19 cellular contexts compared by ENCODE assay signal in the genomic region with DNA sequence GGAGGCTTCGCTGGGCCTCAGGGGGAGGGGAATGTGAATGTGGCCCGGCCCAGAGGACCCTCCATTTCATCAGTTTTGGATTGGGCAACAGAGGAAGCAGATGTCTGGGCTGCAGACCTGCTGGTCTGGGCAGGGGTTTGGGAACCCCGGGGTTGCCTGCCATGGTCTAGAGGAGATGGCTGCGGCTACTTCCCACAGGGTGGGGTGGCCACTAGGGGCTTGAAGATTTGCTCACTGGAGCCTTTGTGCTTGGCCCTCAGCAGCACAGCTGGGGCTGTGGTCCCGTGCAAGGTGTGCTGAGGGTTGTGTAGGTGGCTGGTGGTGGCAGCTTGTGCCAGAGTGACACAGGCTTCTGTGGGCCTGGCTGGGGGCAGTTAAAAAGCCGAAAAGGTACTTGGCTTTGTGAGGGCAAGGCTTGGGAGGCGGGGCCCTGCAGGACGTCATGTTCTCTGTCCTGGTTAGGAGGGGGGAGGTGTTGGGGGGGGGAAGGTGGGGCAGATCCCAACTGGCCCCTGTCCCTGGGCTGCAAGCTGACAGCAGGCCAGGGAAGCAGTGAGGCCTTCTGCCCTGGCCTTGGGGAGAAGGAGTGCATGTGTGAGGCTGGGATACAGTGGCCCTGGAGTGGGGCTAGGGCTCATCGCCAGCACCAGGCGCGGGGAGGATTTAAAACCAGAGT.
A peak's percentile ranks its signal among the peaks of the same experiment; 100 is the strongest.
DNase-seq lines count a peak whose midpoint lies in the region; ATAC-seq and TF ChIP-seq lines count a peak whose summit lies in the region.
"Had no signal": no experiment of that assay in that cellular context is flagged by ENCODE, and none has a peak within 500 bp of the region (broad histone marks: within the 10 kb centered on the region; RNA-seq: fewer than 3 reads in every experiment).

No MANE protein-coding gene starts in this region.

- H3K27ac Mint-ChIP-seq in CD14-positive monocyte (peak overlapping the region in 5 of 7 donors; percentile 19 to 77 (median 38)), neural progenitor cell (no peak overlapping the region)
- H3K27ac Mint-ChIP-seq: CD4-positive, CD25-positive, alpha-beta regulatory T cell had no signal

- no peaks in the 10 kb centered on the region for H3K27me3 Mint-ChIP-seq in CD14-positive monocyte (ENCODE audit: low read depth in 3 of 3)
- H3K27me3 Mint-ChIP-seq in neural progenitor cell (ENCODE audit: insufficient read depth, low read depth) = peaks cover 3% of the 10 kb centered on the region
- H3K27me3 Mint-ChIP-seq: CD4-positive, CD25-positive, alpha-beta regulatory T cell; natural killer cell treated with Interleukin-12 subunit alpha and Interleukin-12 subunit beta and Interleukin-15 and Interleukin-18, amount 100 ng/mL, for 72 hours had no signal

- H3K4me3 Mint-ChIP-seq in CD14-positive monocyte (no peak overlapping the region), neural progenitor cell (no peak overlapping the region)
- H3K4me3 Mint-ChIP-seq: CD4-positive, CD25-positive, alpha-beta regulatory T cell; natural killer cell treated with Interleukin-12 subunit alpha and Interleukin-12 subunit beta and Interleukin-15 and Interleukin-18, amount 100 ng/mL, for 72 hours had no signal

- ATAC-seq in heart right ventricle (peak; percentile 47 to 94 (median 71)), HG02852 (IDR thresholded peaks at IDR 0.05; ENCODE audit: unreplicated experiment) (no peak)

- TF ChIP-seq POLR2A in NB4 (IDR thresholded peaks at IDR 0.05; ENCODE audit: extremely low read depth, insufficient read length) (no peak), Peyer's patch (IDR thresholded peaks at IDR 0.05) (no peak)

- H3K4me1 Mint-ChIP-seq in CD14-positive monocyte = peaks cover 12% of the 10 kb centered on the region
- H3K4me1 Mint-ChIP-seq in neural progenitor cell = peaks cover 4% of the 10 kb centered on the region
- H3K4me1 Mint-ChIP-seq: CD4-positive, CD25-positive, alpha-beta regulatory T cell had no signal

- H3K27ac ChIP-seq in heart right ventricle (peak overlapping the region in 4 of 10 donors; percentile 36 to 66 (median 46)), neural progenitor cell (no peak overlapping the region), Peyer's patch (no peak overlapping the region)
- H3K27ac ChIP-seq: thoracic aorta had no signal

- WGBS in heart right ventricle, 2 donors = 70 to 71% methylated on average over 11 of the region's 11 CpGs

- intact Hi-C loops in CD14-positive monocyte (cut with micrococcal nuclease) (no loop called here), heart right ventricle (cut with DNase I) (no loop called here)

- H3F3A ChIP-seq in neural progenitor cell (ENCODE audit: low read depth) = no peaks in the 10 kb centered on the region

- H3K36me3 Mint-ChIP-seq in CD14-positive monocyte (peaks cover 37 to 48% of the 10 kb centered on the region in 2 donors), neural progenitor cell (peaks cover 8% of the 10 kb centered on the region)
- H3K36me3 Mint-ChIP-seq: natural killer cell treated with Interleukin-12 subunit alpha and Interleukin-12 subunit beta and Interleukin-15 and Interleukin-18, amount 100 ng/mL, for 72 hours had no signal

- TF ChIP-seq CTCF in CD14-positive monocyte (IDR thresholded peaks at IDR 0.05) (no peak), NB4 (IDR thresholded peaks at IDR 0.05; ENCODE audit: low read depth, low read length) (peak; percentile 46), heart right ventricle (IDR thresholded peaks at IDR 0.05) (no peak), neural progenitor cell (IDR thresholded peaks at IDR 0.05) (peak; percentile 28), Peyer's patch (IDR thresholded peaks at IDR 0.05) (no peak)

- H3K9me3 Mint-ChIP-seq in CD14-positive monocyte = peaks cover 0 to 2% (median 0%) of the 10 kb centered on the region in 7 donors
- no peaks in the 10 kb centered on the region for H3K9me3 Mint-ChIP-seq in neural progenitor cell
- H3K9me3 Mint-ChIP-seq: CD4-positive, CD25-positive, alpha-beta regulatory T cell; natural killer cell treated with Interleukin-12 subunit alpha and Interleukin-12 subunit beta and Interleukin-15 and Interleukin-18, amount 100 ng/mL, for 72 hours had no signal

- H3K4me1 ChIP-seq in heart right ventricle (peaks cover 0 to 26% (median 11%) of the 10 kb centered on the region in 9 donors), neural progenitor cell (peaks cover 4% of the 10 kb centered on the region), Peyer's patch (no peaks in the 10 kb centered on the region)

- no peaks in the 10 kb centered on the region for H3K27me3 ChIP-seq in heart right ventricle
- no peaks in the 10 kb centered on the region for H3K27me3 ChIP-seq in neural progenitor cell
- no peaks in the 10 kb centered on the region for H3K27me3 ChIP-seq in Peyer's patch

- no peaks in the 10 kb centered on the region for H4K20me1 ChIP-seq in neural progenitor cell (ENCODE audit: low read depth)

- H3K79me2 ChIP-seq in neural progenitor cell (ENCODE audit: low read depth) = no peaks in the 10 kb centered on the region

- H2AFZ ChIP-seq in neural progenitor cell (replicated peaks) = no peak overlapping the region

- H3K9ac ChIP-seq in neural progenitor cell = no peak overlapping the region

- H3K4me2 ChIP-seq in neural progenitor cell = no peak overlapping the region

- DNase-seq in CD14-positive monocyte (ENCODE audit: low spot score) (no peak), NB4 (ENCODE audit: low read depth) (peak; percentile 90), heart right ventricle (no peak), neural progenitor cell (ENCODE audit: low spot score) (peak; percentile 24), Peyer's patch (no peak), NCI-H446 treated with DMSO at 0.1 percent for 48 hours (lab: John Stamatoyannopoulos, UW) (no peak)
- DNase-seq in stimulated activated CD4-positive, alpha-beta T cell treated with anti-CD3 and anti-CD28 coated beads, Interleukin-12 subunit alpha, Interleukin-12 subunit beta, amount 100 ng/mL, for 4 hours = no peak
- DNase-seq: activated CD4-positive, alpha-beta T cell treated with anti-CD3 and anti-CD28 coated beads for 48 hours; activated CD8-positive, alpha-beta memory T cell treated with anti-CD3 and anti-CD28 coated beads, Interleukin-2, amount 50 U/mL, for 4 hours; activated gamma-delta T cell treated with Interleukin-2 at 50 U/mL for 16 hours; anterior cingulate cortex; CD4-positive, CD25-positive, alpha-beta regulatory T cell; KG1; NCI-H2081 treated with DMSO at 0.1 percent for 48 hours; NCI-H510A; RPMI8226 had no signal

- H3K36me3 ChIP-seq in heart right ventricle (peaks cover 0 to 60% (median 8%) of the 10 kb centered on the region in 9 donors), neural progenitor cell (no peaks in the 10 kb centered on the region), Peyer's patch (peaks cover 0 to 26% (median 0%) of the 10 kb centered on the region in 3 donors)

- H3K9me3 ChIP-seq in heart right ventricle = no peaks in the 10 kb centered on the region
- no peaks in the 10 kb centered on the region for H3K9me3 ChIP-seq in neural progenitor cell (ENCODE audit: low read depth)
- no peaks in the 10 kb centered on the region for H3K9me3 ChIP-seq in Peyer's patch
- H3K9me3 ChIP-seq: thoracic aorta had no signal

- H3K4me3 ChIP-seq in NB4 (ENCODE audit: low read depth, low read length) (no peak overlapping the region), heart right ventricle (no peak overlapping the region), neural progenitor cell (no peak overlapping the region), Peyer's patch (no peak overlapping the region)
- H3K4me3 ChIP-seq: thoracic aorta had no signal

Comparison
In these comparisons a context has a peak if more than half of its experiments do, and no peak if none do; other contexts are left out.
1. DNase-seq: peak in NB4 (single experiment) and neural progenitor cell (single experiment); none in CD14-positive monocyte (single experiment), heart right ventricle (0 of 2), Peyer's patch (0 of 3), NCI-H446 treated with DMSO at 0.1 percent for 48 hours (single experiment) and stimulated activated CD4-positive, alpha-beta T cell treated with anti-CD3 and anti-CD28 coated beads, Interleukin-12 subunit alpha, Interleukin-12 subunit beta, amount 100 ng/mL, for 4 hours (single experiment).
2. CTCF ChIP-seq: peak in NB4 (single experiment) and neural progenitor cell (single experiment); none in CD14-positive monocyte (single experiment), heart right ventricle (0 of 9) and Peyer's patch (0 of 6).